ENCODE assay signal across 11 cellular contexts in genomic region chr12:89453579-89453978, GRCh38.
DNase-seq lines count a peak whose midpoint lies in the region; ATAC-seq lines count a peak whose summit lies in the region.
"Had no signal": no experiment of that assay in that cellular context is flagged by ENCODE, and none has a peak within 500 bp of the region (broad histone marks: within the 10 kb centered on the region; RNA-seq: fewer than 3 reads in every experiment).

No MANE protein-coding gene starts in this region.

- ATAC-seq in left cardiac atrium = peak; percentile 84 to 88
- ATAC-seq in HG03439 (IDR thresholded peaks at IDR 0.05; ENCODE audit: unreplicated experiment) = no peak
- ATAC-seq in HG03095 (IDR thresholded peaks at IDR 0.05; ENCODE audit: unreplicated experiment) = no peak
- ATAC-seq in HG03280 (IDR thresholded peaks at IDR 0.05; ENCODE audit: unreplicated experiment) = no peak

- peak overlapping the region; percentile 17 to 71 (median 53); a peak in 14 of 22 replicates for H3K4me2 ChIP-seq in BLaER1 treated with 17β-estradiol and CSF1 and Interleukin-3, amounts not matched to agents 10 nM and 100 nM

- intact Hi-C loops in left cardiac atrium (cut with DNase I) = loop anchor here (5.0 to 10.0 kb wide), 3 partner anchors 61 to 311 kb away; no protein-coding TSS in a partner anchor

- peak overlapping the region in 2 of 11 experiments; percentile 39 to 48; a peak in 1 of 22 replicates for H3K9ac ChIP-seq in BLaER1 treated with 17β-estradiol and CSF1 and Interleukin-3, amounts not matched to agents 10 nM and 100 nM
- H3K9ac ChIP-seq in adipocyte (ENCODE audit: low read length) (peak overlapping the region; percentile 62), rectal smooth muscle tissue (ENCODE audit: low read length) (no peak overlapping the region)

- peaks cover 2 to 27% (median 14%) of the 10 kb centered on the region in 11 experiments; a peak in 15 of 22 replicates for H3K36me3 ChIP-seq in BLaER1 treated with 17β-estradiol and CSF1 and Interleukin-3, amounts not matched to agents 10 nM and 100 nM
- H3K36me3 ChIP-seq in adipocyte (ENCODE audit: control insufficient read depth, insufficient read depth, low read length, severe bottlenecking) (no peaks in the 10 kb centered on the region), rectal smooth muscle tissue (ENCODE audit: control insufficient read depth, insufficient read depth, low read length) (no peaks in the 10 kb centered on the region)

- no peaks in the 10 kb centered on the region for H3K9me3 ChIP-seq in BLaER1 treated with 17β-estradiol and CSF1 and Interleukin-3, amounts not matched to agents 10 nM and 100 nM (replicated peaks in 1 of 11)
- H3K9me3 ChIP-seq in adipocyte (ENCODE audit: control insufficient read depth, low read length) = no peaks in the 10 kb centered on the region

- peak overlapping the region in 3 of 11 experiments; percentile 32 to 63 (median 52); a peak in 5 of 22 replicates for H3K27ac ChIP-seq in BLaER1 treated with 17β-estradiol and CSF1 and Interleukin-3, amounts not matched to agents 10 nM and 100 nM
- peak overlapping the region; percentile 95 for H3K27ac ChIP-seq in rectal smooth muscle tissue (ENCODE audit: low read depth, low read length)

- peaks cover 9 to 44% (median 20%) of the 10 kb centered on the region in 10 experiments for H3K4me1 ChIP-seq in BLaER1 treated with 17β-estradiol and CSF1 and Interleukin-3, amounts not matched to agents 10 nM and 100 nM
- H3K4me1 ChIP-seq in adipocyte (ENCODE audit: control insufficient read depth, insufficient read depth, low read length) (peaks cover 40% of the 10 kb centered on the region), rectal smooth muscle tissue (ENCODE audit: control insufficient read depth, insufficient read depth, low read length) (peaks cover 30% of the 10 kb centered on the region)

- H3K27me3 ChIP-seq in BLaER1 treated with 17β-estradiol and CSF1 and Interleukin-3, amounts not matched to agents 10 nM and 100 nM = no peaks in the 10 kb centered on the region
- H3K27me3 ChIP-seq in adipocyte (replicated peaks; ENCODE audit: control insufficient read depth, insufficient read depth, low read length) = no peaks in the 10 kb centered on the region
- no peaks in the 10 kb centered on the region for H3K27me3 ChIP-seq in rectal smooth muscle tissue (ENCODE audit: control insufficient read depth, insufficient read depth, low read length)

- H3K4me3 ChIP-seq in BLaER1 treated with 17β-estradiol and CSF1 and Interleukin-3, amounts not matched to agents 10 nM and 100 nM = no peak overlapping the region
- H3K4me3 ChIP-seq in adipocyte (ENCODE audit: low read length) (peak overlapping the region; percentile 55), rectal smooth muscle tissue (ENCODE audit: low read length) (no peak overlapping the region)

- DNase-seq in adipocyte (ENCODE audit: low read depth) (peak; percentile 77), left cardiac atrium (no peak), activated T-cell treated with anti-CD3 and anti-CD28 coated beads for 4 hours (no peak)
- DNase-seq: activated naive CD4-positive, alpha-beta T cell; DMS153; NCI-H1694 treated with DMSO at 0.1 percent for 48 hours had no signal

- no peaks in the 10 kb centered on the region; a peak in 1 of 22 replicates for H4K20me1 ChIP-seq in BLaER1 treated with 17β-estradiol and CSF1 and Interleukin-3, amounts not matched to agents 10 nM and 100 nM

Comparison
In these comparisons a context has a peak if more than half of its experiments do, and no peak if none do; other contexts are left out.
1. ATAC-seq: peak in left cardiac atrium (2 of 2); none in HG03439 (single experiment), HG03095 (single experiment) and HG03280 (single experiment).